ENCODE assay signal across 18 cellular contexts in the genomic region with DNA sequence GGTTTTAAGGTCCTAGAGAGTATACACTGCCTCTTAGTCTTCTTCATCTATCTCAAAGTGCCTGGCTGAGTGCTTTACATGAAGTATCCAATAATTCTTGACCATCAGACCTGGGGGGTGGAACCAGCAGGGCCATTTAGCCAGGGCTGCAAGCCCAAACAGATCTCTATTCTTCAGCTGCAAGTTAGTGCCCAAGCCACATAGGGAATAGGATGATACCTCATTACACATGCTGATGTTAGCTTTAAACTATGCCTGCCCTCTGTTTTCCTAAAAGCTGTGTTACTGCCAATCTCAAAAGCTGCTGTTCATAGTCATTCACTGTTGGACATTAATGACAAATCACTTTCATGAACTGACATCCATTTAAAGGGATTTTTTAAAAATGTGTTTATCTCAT. TPM values are rescaled to one million over a fixed set of nuclear protein-coding genes. Genes with fewer than 3 reads are reported as not detected.
DNase-seq lines count a peak whose midpoint lies in the region; ATAC-seq and TF ChIP-seq lines count a peak whose summit lies in the region.
"Had no signal": no experiment of that assay in that cellular context is flagged by ENCODE, and none has a peak within 500 bp of the region (broad histone marks: within the 10 kb centered on the region; RNA-seq: fewer than 3 reads in every experiment).

No MANE protein-coding gene starts in this region.

- no peaks in the 10 kb centered on the region for H3K36me3 ChIP-seq in CD8-positive, alpha-beta memory T cell (ENCODE audit: insufficient read depth, low read length)
- H3K36me3 ChIP-seq in OCI-LY3 (replicated peaks; ENCODE audit: low read depth, low read length) (no peaks in the 10 kb centered on the region), heart right ventricle (no peaks in the 10 kb centered on the region)
- H3K36me3 ChIP-seq: ovary, upper lobe of left lung had no signal

- TF ChIP-seq CTCF in OCI-LY3 (IDR thresholded peaks at IDR 0.05; ENCODE audit: low read depth, low read length), result no peak
- no peak for TF ChIP-seq CTCF in heart right ventricle (IDR thresholded peaks at IDR 0.05)

- intact Hi-C loops in posterior vena cava (cut with DNase I) (no loop called here), heart right ventricle (cut with DNase I) (no loop called here)

- no peaks in the 10 kb centered on the region for H3K79me2 ChIP-seq in OCI-LY3 (ENCODE audit: low read length)

- no peaks in the 10 kb centered on the region for H4K20me1 ChIP-seq in OCI-LY3 (ENCODE audit: insufficient read depth, low read length)

- no peaks in the 10 kb centered on the region for H3K27me3 ChIP-seq in CD8-positive, alpha-beta memory T cell (ENCODE audit: insufficient read depth, low read length, poor library complexity, severe bottlenecking)
- H3K27me3 ChIP-seq in OCI-LY3 (ENCODE audit: low read depth, low read length) (0 out of 2 replicates have a peak, but pooled peaks cover 8% of the 10 kb centered on the region), heart right ventricle (no peaks in the 10 kb centered on the region)
- H3K27me3 ChIP-seq: dorsolateral prefrontal cortex, ovary, upper lobe of left lung had no signal

- peak overlapping the region; percentile 60 to 82 (median 72) for H3K4me3 Mint-ChIP-seq in CD8-positive, alpha-beta memory T cell
- peak overlapping the region; percentile 70 for H3K4me3 Mint-ChIP-seq in effector memory CD8-positive, alpha-beta T cell
- H3K4me3 Mint-ChIP-seq: brain had no signal

- H2AFZ ChIP-seq in OCI-LY3 (ENCODE audit: low read depth, low read length), result no peak overlapping the region; the same call in 1 of the 2 replicates

- H3K27ac ChIP-seq in CD8-positive, alpha-beta memory T cell (ENCODE audit: low read depth, low read length), result no peak overlapping the region
- H3K27ac ChIP-seq in OCI-LY3 (ENCODE audit: low read length) (no peak overlapping the region), heart right ventricle (no peak overlapping the region)
- H3K27ac ChIP-seq: 22Rv1, C4-2B, dorsolateral prefrontal cortex, ovary, upper lobe of left lung had no signal

- no peaks in the 10 kb centered on the region for H3K27me3 Mint-ChIP-seq in CD8-positive, alpha-beta memory T cell
- no peaks in the 10 kb centered on the region for H3K27me3 Mint-ChIP-seq in effector memory CD8-positive, alpha-beta T cell

- DNase-seq in DMS 273 (lab: John Stamatoyannopoulos, UW; ENCODE audit: unreplicated experiment) (peak; percentile 50), DMS 273 treated with DMSO at 0.1 percent for 48 hours (lab: John Stamatoyannopoulos, UW) (no peak), posterior vena cava (ENCODE audit: low spot score) (no peak), heart right ventricle (no peak)
- DNase-seq in CD8-positive, alpha-beta memory T cell, result no peak
- DNase-seq in effector memory CD8-positive, alpha-beta T cell, result no peak
- DNase-seq in stimulated activated CD4-positive, alpha-beta T cell treated with anti-CD3 and anti-CD28 coated beads, Interleukin-2, amount 100 ng/mL, for 48 hours, result no peak
- DNase-seq: dorsolateral prefrontal cortex, H7, hypothalamus, left colon, NCI-H524 treated with DMSO at 0.1 percent for 48 hours, ovary, upper lobe of left lung had no signal

- POLR2A ChIA-PET in CD8-positive, alpha-beta memory T cell (lab: Charles Lee), result interaction anchor here (2.4 kb wide), 1 partner anchor 13 kb away, joined by 6 read pairs; no protein-coding TSS in a partner anchor

- H3K36me3 Mint-ChIP-seq in CD8-positive, alpha-beta memory T cell, result no peaks in the 10 kb centered on the region
- peaks cover 14% of the 10 kb centered on the region for H3K36me3 Mint-ChIP-seq in effector memory CD8-positive, alpha-beta T cell (ENCODE audit: insufficient read depth)
- H3K36me3 Mint-ChIP-seq: brain had no signal

- no peak overlapping the region for H3K9ac ChIP-seq in OCI-LY3 (ENCODE audit: low read length)

- ATAC-seq in effector memory CD8-positive, alpha-beta T cell (replicated peaks), result no peak
- no peak for ATAC-seq in heart right ventricle
- ATAC-seq: left colon had no signal

- peak overlapping the region; percentile 43 to 97 (median 90) for H3K27ac Mint-ChIP-seq in CD8-positive, alpha-beta memory T cell
- peak overlapping the region; percentile 84 to 92 for H3K27ac Mint-ChIP-seq in effector memory CD8-positive, alpha-beta T cell
- H3K27ac Mint-ChIP-seq: brain had no signal

- H3K4me1 Mint-ChIP-seq in CD8-positive, alpha-beta memory T cell, result peaks cover 49 to 65% (median 63%) of the 10 kb centered on the region in 3 donors
- peaks cover 31 to 35% of the 10 kb centered on the region in 2 donors for H3K4me1 Mint-ChIP-seq in effector memory CD8-positive, alpha-beta T cell (ENCODE audit: low read depth in 2 of 2)

- peaks cover 65% of the 10 kb centered on the region for H3K4me1 ChIP-seq in CD8-positive, alpha-beta memory T cell (ENCODE audit: insufficient read depth, low read length)
- H3K4me1 ChIP-seq in OCI-LY3 (ENCODE audit: low read length), result peaks cover 4% of the 10 kb centered on the region; the same call in 1 of the 2 replicates
- H3K4me1 ChIP-seq in heart right ventricle, result peaks cover 0 to 10% (median 0%) of the 10 kb centered on the region in 9 donors
- H3K4me1 ChIP-seq: upper lobe of left lung had no signal

- no peaks in the 10 kb centered on the region for H3K9me3 ChIP-seq in CD8-positive, alpha-beta memory T cell (ENCODE audit: low read length)
- H3K9me3 ChIP-seq in OCI-LY3 (ENCODE audit: insufficient read depth, low read length), result no peaks in the 10 kb centered on the region
- no peaks in the 10 kb centered on the region for H3K9me3 ChIP-seq in heart right ventricle
- H3K9me3 ChIP-seq: ovary, upper lobe of left lung had no signal

- H3K4me2 ChIP-seq in OCI-LY3 (ENCODE audit: low read length), result 0 out of 2 replicates have a peak overlapping the region, but pooled peaks have one; percentile 61

- no peaks in the 10 kb centered on the region for H3K9me3 Mint-ChIP-seq in CD8-positive, alpha-beta memory T cell
- H3K9me3 Mint-ChIP-seq in effector memory CD8-positive, alpha-beta T cell, result no peaks in the 10 kb centered on the region

- peak overlapping the region; percentile 33 for H3K4me3 ChIP-seq in CD8-positive, alpha-beta memory T cell (ENCODE audit: low read length)
- H3K4me3 ChIP-seq in OCI-LY3 (ENCODE audit: low read length) (no peak overlapping the region), heart right ventricle (no peak overlapping the region)
- H3K4me3 ChIP-seq: dorsolateral prefrontal cortex, ovary, upper lobe of left lung had no signal

- CTCF ChIA-PET in CD8-positive, alpha-beta memory T cell (lab: Charles Lee), result interaction anchor here (0.7 to 2.4 kb wide), 6 partner anchors 12 to 159 kb away, joined by 3 to 7 read pairs (median 4); a partner anchor contains a TSS

RNA-seq across cellular contexts. Expression of a gene that starts 16.7 kb away (rescaled TPM):
- 100 to 1,000 TPM; 408 to 427 TPM for total RNA-seq in CD8-positive, alpha-beta memory T cell
- 7.3 TPM for polyA plus RNA-seq in CD8-positive, alpha-beta memory T cell
- not detected for total RNA-seq in posterior vena cava
- total RNA-seq in heart right ventricle, result 1 to 10 TPM in 1 of 10 donors, not detected in 9; 1.5 TPM
- not detected for polyA plus RNA-seq in heart right ventricle
- total RNA-seq: H7, left colon had no signal

RNA-seq across cellular contexts. Expression of a gene that starts 49.4 kb away (rescaled TPM):
- total RNA-seq in CD8-positive, alpha-beta memory T cell, result under 1 TPM; 0.88 to 1.00 TPM
- polyA plus RNA-seq in CD8-positive, alpha-beta memory T cell, result 0.28 TPM
- not detected for total RNA-seq in posterior vena cava
- not detected for total RNA-seq in heart right ventricle
- polyA plus RNA-seq in heart right ventricle, result not detected
- total RNA-seq: H7, left colon, ovary, upper lobe of left lung had no signal
- polyA plus RNA-seq: ovary had no signal

Comparison
In these comparisons a context has a peak if more than half of its experiments do, and no peak if none do; other contexts are left out.
1. RNA of a gene that starts 16.7 kb away (total RNA-seq): 408 to 427 TPM in CD8-positive, alpha-beta memory T cell; not detected in posterior vena cava and 1.5 TPM in heart right ventricle; every median in the first group is over 100 times any median in the second.